Comparison of ENCODE assay signal across 1 cellular context in genomic region chr17:81074440-81074839, GRCh38.
TF ChIP-seq lines count a peak whose summit lies in the region.

No MANE protein-coding gene starts in this region.

TF ChIP-seq in PFSK-1, 5 proteins besides CTCF, POLR2A, EP300 and RAD21 (continued from another document):
- 0 out of 4 replicates have a peak, but pooled peaks of 1 of the 2 experiments have one; percentile 13 for TF ChIP-seq REST (IDR thresholded peaks at IDR 0.05; ENCODE audit: insufficient read depth in 1 of 2, low read depth in 2 of 2, low read length in 2 of 2)
- TF ChIP-seq FOXP2 (optimal IDR thresholded peaks at IDR 0.05; ENCODE audit: borderline replicate concordance, extremely low read depth, extremely low read length, insufficient read depth), result peak; percentile 46
